In the genomic region with DNA sequence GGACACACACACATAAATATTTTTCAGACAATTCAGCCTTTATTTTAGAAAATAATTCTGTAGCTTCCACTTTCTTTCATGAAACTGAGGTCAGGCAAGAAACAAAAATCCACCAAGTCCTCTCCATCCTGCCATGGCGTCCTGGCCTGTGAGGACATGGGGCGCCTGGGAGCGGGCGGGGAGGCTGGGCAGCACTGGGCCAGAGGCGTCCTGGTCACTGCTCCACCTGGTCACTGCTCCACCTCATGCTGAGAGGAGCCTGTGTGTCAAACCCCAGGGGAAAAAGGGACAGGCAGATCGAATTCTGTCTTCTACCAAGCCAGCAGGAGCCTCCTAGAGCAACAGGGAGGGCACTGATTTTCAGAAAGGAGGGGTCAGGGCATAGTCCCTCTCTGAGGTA, we compare ENCODE assay signal across 24 cellular contexts. TPM values are rescaled to one million over a fixed set of nuclear protein-coding genes. Genes with fewer than 3 reads are reported as not detected.
A peak's percentile ranks its signal among the peaks of the same experiment; 100 is the strongest.
DNase-seq lines count a peak whose midpoint lies in the region; ATAC-seq, FAIRE-seq and TF ChIP-seq lines count a peak whose summit lies in the region.
"Had no signal": no experiment of that assay in that cellular context is flagged by ENCODE, and none has a peak within 500 bp of the region (broad histone marks: within the 10 kb centered on the region; RNA-seq: fewer than 3 reads in every experiment).

No MANE protein-coding gene starts in this region.

- peaks cover 6% of the 10 kb centered on the region for H3K36me3 ChIP-seq in mammary epithelial cell (ENCODE audit: insufficient read depth, low read length)
- no peaks in the 10 kb centered on the region for H3K36me3 ChIP-seq in breast epithelium
- H3K36me3 ChIP-seq in endothelial cell of umbilical vein (ENCODE audit: control insufficient read depth in 2 of 2, extremely low read depth in 1 of 2, insufficient read depth in 2 of 2, low read length in 2 of 2) = peaks cover 4 to 26% of the 10 kb centered on the region in 2 experiments

- in situ Hi-C loops in mammary epithelial cell (cut with MboI; ENCODE audit: low sequenced_read_pairs in 2 of 2) = no loop called here

- peaks cover 23% of the 10 kb centered on the region for H3K36me3 Mint-ChIP-seq in WTC11
- H3K36me3 Mint-ChIP-seq in stimulated activated naive B cell treated with anti-CD40 and anti-IgM and Interleukin-4, amounts not matched to agents 10 μg/mL and 1 μg/mL and 100 μg/mL, for 72 hours = peaks cover 50 to 73% of the 10 kb centered on the region in 2 donors
- H3K36me3 Mint-ChIP-seq: naive B cell had no signal

- intact Hi-C loops in mammary epithelial cell (cut with micrococcal nuclease) = loop anchor here (10.0 kb wide), 1 partner anchor 454 kb away; the partner anchor contains the start of gene RACK1
- intact Hi-C loops in breast epithelium (cut with DNase I; ENCODE audit: low total_unique reads) = no loop called here
- intact Hi-C loops in endothelial cell of umbilical vein (cut with micrococcal nuclease) = no loop called here

- POLR2A ChIA-PET in WTC11 (lab: Charles Lee) = no interaction called here
- POLR2A ChIA-PET in endothelial cell of umbilical vein (lab: Charles Lee) = no interaction called here

- no peak overlapping the region for H3K9ac ChIP-seq in mammary epithelial cell (ENCODE audit: insufficient read depth, low read length)
- no peak overlapping the region for H3K9ac ChIP-seq in endothelial cell of umbilical vein (replicated peaks; ENCODE audit: extremely low read depth, insufficient read depth, low read length)

- dilution Hi-C loops in mammary epithelial cell (cut with HindIII; ENCODE audit: low sequenced_read_pairs) (no loop called here), endothelial cell of umbilical vein (cut with MboI; ENCODE audit: extremely low pct_ligation_motif_present, low sequenced_read_pairs) (no loop called here)

- H3K9me3 ChIP-seq in mammary epithelial cell (replicated peaks; ENCODE audit: insufficient read depth, low read length) (no peaks in the 10 kb centered on the region), breast epithelium (no peaks in the 10 kb centered on the region), endothelial cell of umbilical vein (replicated peaks; ENCODE audit: control insufficient read depth, insufficient read depth, low read length) (no peaks in the 10 kb centered on the region)
- H3K9me3 ChIP-seq: gastrocnemius medialis, prostate gland had no signal

- H3K9me3 Mint-ChIP-seq in WTC11 = no peaks in the 10 kb centered on the region
- H3K9me3 Mint-ChIP-seq in stimulated activated naive B cell treated with anti-CD40 and anti-IgM and Interleukin-4, amounts not matched to agents 10 μg/mL and 1 μg/mL and 100 μg/mL, for 72 hours = no peaks in the 10 kb centered on the region
- H3K9me3 Mint-ChIP-seq: activated naive CD8-positive, alpha-beta T cell treated with anti-CD3 and anti-CD28 coated beads, Interleukin-2, amount 10 ng/mL, durations not matched to agents 7 days and 5 days; naive B cell had no signal

- H3K4me1 Mint-ChIP-seq in WTC11 = peaks cover 52% of the 10 kb centered on the region
- peaks cover 41 to 89% of the 10 kb centered on the region in 2 donors for H3K4me1 Mint-ChIP-seq in stimulated activated naive B cell treated with anti-CD40 and anti-IgM and Interleukin-4, amounts not matched to agents 10 μg/mL and 1 μg/mL and 100 μg/mL, for 72 hours

- no peaks in the 10 kb centered on the region for H3K9me1 ChIP-seq in endothelial cell of umbilical vein (replicated peaks; ENCODE audit: control insufficient read depth, extremely low read depth, insufficient read depth, low read length)

- TF ChIP-seq CTCF in mammary epithelial cell (conservative IDR thresholded peaks at IDR 0.05 in 1 of 2, IDR thresholded peaks at IDR 0.05 in 1 of 2; ENCODE audit: extremely low read depth in 1 of 2, insufficient read depth in 1 of 2, low read depth in 1 of 2, low read length in 2 of 2) (no peak), breast epithelium (IDR thresholded peaks at IDR 0.05) (no peak), WTC11 (IDR thresholded peaks at IDR 0.05) (no peak), endothelial cell of umbilical vein (IDR thresholded peaks at IDR 0.05; ENCODE audit: extremely low read depth in 1 of 2, insufficient read depth in 1 of 2, low read depth in 1 of 2, low read length in 2 of 2) (no peak)

- no peak for TF ChIP-seq POLR2A in breast epithelium (IDR thresholded peaks at IDR 0.05)
- TF ChIP-seq POLR2A in endothelial cell of umbilical vein (IDR thresholded peaks at IDR 0.05; ENCODE audit: low read depth, low read length) = no peak

- H4K20me1 ChIP-seq in mammary epithelial cell (ENCODE audit: insufficient read depth, low read length) = peaks cover 7% of the 10 kb centered on the region
- no peaks in the 10 kb centered on the region for H4K20me1 ChIP-seq in endothelial cell of umbilical vein (replicated peaks; ENCODE audit: control insufficient read depth, extremely low read depth, insufficient read depth, low read length)

- WGBS in mammary epithelial cell (ENCODE audit: low coverage, missing lambda C conversion rate) = 90% methylated on average over 6 of the region's 6 CpGs

- H3K4me1 ChIP-seq in mammary epithelial cell (ENCODE audit: insufficient read depth, low read length) (peaks cover 15% of the 10 kb centered on the region), breast epithelium (peaks cover 14 to 18% of the 10 kb centered on the region in 2 donors), endothelial cell of umbilical vein (ENCODE audit: control insufficient read depth, extremely low read depth, insufficient read depth, low read length) (peaks cover 25% of the 10 kb centered on the region)

- H2AFZ ChIP-seq in mammary epithelial cell (ENCODE audit: low read depth, low read length) = no peak overlapping the region
- H2AFZ ChIP-seq in endothelial cell of umbilical vein (ENCODE audit: low read depth, low read length) = no peak overlapping the region

- H3K4me3 ChIP-seq in mammary epithelial cell (replicated peaks in 1 of 3; ENCODE audit: insufficient read depth in 1 of 3, low read depth in 2 of 3, low read length in 3 of 3) (no peak overlapping the region), breast epithelium (no peak overlapping the region), endothelial cell of umbilical vein (replicated peaks in 1 of 3; ENCODE audit: insufficient read depth in 1 of 3, low read depth in 1 of 3, low read length in 3 of 3) (no peak overlapping the region)
- H3K4me3 ChIP-seq: dorsolateral prefrontal cortex, gastrocnemius medialis, prostate gland, SK-N-MC, skin epidermis had no signal

- H3K27me3 Mint-ChIP-seq in WTC11 (ENCODE audit: low read depth) = no peaks in the 10 kb centered on the region
- no peaks in the 10 kb centered on the region for H3K27me3 Mint-ChIP-seq in stimulated activated naive B cell treated with anti-CD40 and anti-IgM and Interleukin-4, amounts not matched to agents 10 μg/mL and 1 μg/mL and 100 μg/mL, for 72 hours
- H3K27me3 Mint-ChIP-seq: activated naive CD8-positive, alpha-beta T cell treated with anti-CD3 and anti-CD28 coated beads, Interleukin-2, amount 10 ng/mL, durations not matched to agents 7 days and 5 days; naive B cell had no signal

- H3K27me3 ChIP-seq in mammary epithelial cell (ENCODE audit: insufficient read depth, low read length) (no peaks in the 10 kb centered on the region), breast epithelium (no peaks in the 10 kb centered on the region), endothelial cell of umbilical vein (ENCODE audit: control insufficient read depth in 2 of 2, insufficient read depth in 2 of 2, low read length in 2 of 2) (no peaks in the 10 kb centered on the region)
- H3K27me3 ChIP-seq: brain microvascular endothelial cell, dorsolateral prefrontal cortex, gastrocnemius medialis had no signal

- FAIRE-seq in endothelial cell of umbilical vein (lab: Jason Lieb, UNC) = no peak
- FAIRE-seq: kidney had no signal

- ATAC-seq in WTC11 (no peak), HG03460 (IDR thresholded peaks at IDR 0.05; ENCODE audit: unreplicated experiment) (no peak), GM18870 (IDR thresholded peaks at IDR 0.05; ENCODE audit: unreplicated experiment) (no peak)
- ATAC-seq in stimulated activated naive B cell treated with anti-CD40 and anti-IgM and Interleukin-4, amounts not matched to agents 10 μg/mL and 1 μg/mL and 100 μg/mL, for 72 hours (replicated peaks) = no peak
- ATAC-seq: gastrocnemius medialis had no signal

- BruUV-seq in mammary epithelial cell (replicated peaks; lab: Mats Ljungman, UMichigan) = TSS peak; percentile 50
- BruUV-seq in endothelial cell of umbilical vein (replicated peaks; lab: Mats Ljungman, UMichigan) = TSS peak; percentile 53

- no peak overlapping the region for H3K4me3 Mint-ChIP-seq in WTC11
- peak overlapping the region; percentile 2 to 46 for H3K4me3 Mint-ChIP-seq in stimulated activated naive B cell treated with anti-CD40 and anti-IgM and Interleukin-4, amounts not matched to agents 10 μg/mL and 1 μg/mL and 100 μg/mL, for 72 hours
- H3K4me3 Mint-ChIP-seq: activated naive CD8-positive, alpha-beta T cell treated with anti-CD3 and anti-CD28 coated beads, Interleukin-2, amount 10 ng/mL, durations not matched to agents 7 days and 5 days had no signal

- peak overlapping the region; percentile 17; the same call in 1 of the 2 replicates for H3K27ac Mint-ChIP-seq in WTC11
- H3K27ac Mint-ChIP-seq in stimulated activated naive B cell treated with anti-CD40 and anti-IgM and Interleukin-4, amounts not matched to agents 10 μg/mL and 1 μg/mL and 100 μg/mL, for 72 hours = peak overlapping the region; percentile 6

- H3K4me2 ChIP-seq in mammary epithelial cell (ENCODE audit: insufficient read depth, low read depth, low read length) (no peak overlapping the region), endothelial cell of umbilical vein (ENCODE audit: insufficient read depth, low read length) (no peak overlapping the region)

- CTCF ChIA-PET in mammary epithelial cell (lab: Charles Lee; ENCODE audit: low non-redundant PET) (no interaction called here), WTC11 (lab: Charles Lee) (interaction anchor here (1.0 to 1.7 kb wide), 9 partner anchors 9 to 384 kb away, joined by 3 to 8 read pairs (median 3); no protein-coding TSS in a partner anchor), endothelial cell of umbilical vein (lab: Charles Lee) (interaction anchor here (1.2 to 1.9 kb wide), 2 partner anchors 8 to 41 kb away, joined by 3 to 4 read pairs; no protein-coding TSS in a partner anchor)

- no peak overlapping the region for H3K27ac ChIP-seq in mammary epithelial cell (ENCODE audit: insufficient read depth, low read depth, low read length)
- no peak overlapping the region for H3K27ac ChIP-seq in breast epithelium
- H3K27ac ChIP-seq in endothelial cell of umbilical vein (ENCODE audit: insufficient read depth, low read depth, low read length) = no peak overlapping the region
- H3K27ac ChIP-seq: brain microvascular endothelial cell, dorsolateral prefrontal cortex, prostate gland, SK-N-MC had no signal

- H3K79me2 ChIP-seq in mammary epithelial cell (ENCODE audit: insufficient read depth, low read length) (peaks cover 85% of the 10 kb centered on the region), endothelial cell of umbilical vein (ENCODE audit: control insufficient read depth, insufficient read depth, low read length) (peaks cover 44% of the 10 kb centered on the region)

- DNase-seq in mammary epithelial cell (no peak), breast epithelium (ENCODE audit: low spot score in 2 of 2) (no peak), WTC11 (ENCODE audit: low spot score) (no peak), endothelial cell of umbilical vein (ENCODE audit: low read depth, low spot score) (no peak)
- no peak for DNase-seq in stimulated activated naive B cell treated with anti-CD40 and anti-IgM and Interleukin-4, amounts not matched to agents 10 μg/mL and 1 μg/mL and 100 μg/mL, for 72 hours
- no peak for DNase-seq in stimulated activated CD4-positive, alpha-beta T cell treated with anti-CD3 and anti-CD28 coated beads, Interleukin-12 subunit alpha, Interleukin-12 subunit beta, amount 100 ng/mL, for 4 hours
- DNase-seq: activated CD8-positive, alpha-beta memory T cell treated with anti-CD3 and anti-CD28 coated beads, Interleukin-2, amount 50 U/mL, for 4 hours; activated naive CD8-positive, alpha-beta T cell treated with anti-CD3 and anti-CD28 coated beads, Interleukin-2, amount 10 ng/mL, durations not matched to agents 7 days and 5 days; brain microvascular endothelial cell; dorsolateral prefrontal cortex; gastrocnemius medialis; KG1; kidney; NCI-H187 treated with DMSO at 0.1 percent for 48 hours; NCI-H2227 treated with DMSO at 0.1 percent for 48 hours; T1000 had no signal

RNA-seq across cellular contexts. Expression of gene MGAT1, which starts 12.1 kb away (rescaled TPM):
- total RNA-seq in mammary epithelial cell = 100 to 1,000 TPM in 1 of 2 donors, 10 to 100 TPM in 1; 91.4 to 177 TPM
- 134 TPM for polyA plus RNA-seq in mammary epithelial cell
- 122 TPM for polyA minus RNA-seq in mammary epithelial cell
- total RNA-seq in breast epithelium = 100 to 1,000 TPM; 127 to 236 (median 163) TPM
- total RNA-seq in WTC11 (2021) = 78.4 to 93.6 TPM (median 86.3 TPM) in 3 replicates
- total RNA-seq in endothelial cell of umbilical vein = 108 and 123 TPM in 2 replicates
- polyA plus RNA-seq in endothelial cell of umbilical vein = 126 and 153 TPM in 2 replicates
- 83.5 and 99.1 TPM in 2 replicates for polyA plus RNA-seq in endothelial cell of umbilical vein (2011; cell fraction: cytosol; rRNA removed)
- polyA plus RNA-seq in endothelial cell of umbilical vein (2011; cell fraction: nucleus; rRNA removed) = 54.0 and 56.7 TPM in 2 replicates
- 59.8 and 70.3 TPM in 2 replicates for polyA plus RNA-seq in endothelial cell of umbilical vein (2012)
- polyA minus RNA-seq in endothelial cell of umbilical vein = 80.6 and 100 TPM in 2 replicates
- polyA minus RNA-seq in endothelial cell of umbilical vein (2011; cell fraction: cytosol; rRNA and poly(A)+ RNA removed) = 49.0 TPM
- polyA minus RNA-seq in endothelial cell of umbilical vein (2011; cell fraction: nucleus; rRNA and poly(A)+ RNA removed) = 31.9 and 43.9 TPM in 2 replicates

RNA-seq across cellular contexts. Expression of gene OR2Y1, which starts 50.7 kb away (rescaled TPM):
- total RNA-seq in mammary epithelial cell (not detected), breast epithelium (not detected), WTC11 (2021) (not detected in 3 replicates), endothelial cell of umbilical vein (not detected in 2 replicates)
- polyA plus RNA-seq in mammary epithelial cell (not detected), endothelial cell of umbilical vein (not detected in 2 replicates)
- polyA minus RNA-seq in mammary epithelial cell (not detected), endothelial cell of umbilical vein (not detected in 2 replicates)
- polyA plus RNA-seq in endothelial cell of umbilical vein (2011; cell fraction: cytosol; rRNA removed) = not detected in 2 replicates
- not detected in 2 replicates for polyA plus RNA-seq in endothelial cell of umbilical vein (2011; cell fraction: nucleus; rRNA removed)
- polyA plus RNA-seq in endothelial cell of umbilical vein (2012) = not detected in 2 replicates
- polyA minus RNA-seq in endothelial cell of umbilical vein (2011; cell fraction: cytosol; rRNA and poly(A)+ RNA removed) = not detected
- polyA minus RNA-seq in endothelial cell of umbilical vein (2011; cell fraction: nucleus; rRNA and poly(A)+ RNA removed) = not detected in 2 replicates
- total RNA-seq: activated naive CD8-positive, alpha-beta T cell treated with anti-CD3 and anti-CD28 coated beads, Interleukin-2, amount 10 ng/mL, durations not matched to agents 7 days and 5 days; dorsolateral prefrontal cortex; gastrocnemius medialis; kidney; lung microvascular endothelial cell; prostate gland had no signal
- polyA plus RNA-seq: thymus had no signal
